ENCODE assay signal across 1 cellular context in the genomic region with DNA sequence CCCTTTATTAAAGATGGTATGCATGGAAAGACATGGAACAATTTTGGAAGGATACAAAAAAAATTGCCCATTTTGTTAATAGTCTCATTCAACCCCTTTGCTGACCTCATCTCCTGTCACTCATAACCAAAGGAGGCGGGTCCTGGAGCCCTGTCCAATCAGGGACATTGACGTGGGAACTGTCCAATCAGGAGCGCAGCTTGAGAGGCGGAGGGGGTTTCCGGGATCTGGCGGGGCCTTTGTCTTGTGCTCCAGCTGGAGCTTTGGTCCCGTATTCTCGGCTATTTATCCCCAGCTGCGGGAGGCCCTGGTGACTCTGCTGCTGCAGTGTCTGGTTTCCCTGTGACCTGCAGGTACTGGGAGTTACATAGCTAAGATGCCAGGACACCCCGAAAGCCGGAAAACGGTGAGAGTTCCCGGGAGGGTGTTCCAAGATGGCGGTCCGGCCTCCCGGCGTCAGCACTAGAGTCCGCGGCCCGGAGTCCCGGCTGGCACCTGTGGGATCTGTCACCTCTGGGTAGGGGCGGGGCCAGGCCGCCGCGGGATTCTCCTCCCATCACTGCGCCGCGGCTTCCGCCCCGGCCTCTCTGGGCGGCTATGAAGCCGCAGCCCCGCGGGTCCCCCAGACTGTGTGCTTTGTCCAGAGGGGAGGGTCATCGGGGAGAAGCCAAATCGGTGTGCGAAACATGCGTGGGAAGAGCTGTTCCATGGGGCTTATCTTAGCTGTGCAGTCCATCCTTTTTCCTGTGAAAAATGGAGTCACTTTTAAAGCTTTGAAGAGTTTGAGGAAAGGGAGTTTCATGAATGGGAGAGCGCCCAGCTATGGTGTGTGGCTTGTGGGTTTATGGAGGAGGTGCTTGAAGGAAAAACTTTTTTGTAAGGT.
A peak's percentile ranks its signal among the peaks of the same experiment; 100 is the strongest.
TF ChIP-seq lines count a peak whose summit lies in the region.

TSS of gene ZNF678 (plus strand) at position 238 of the 883 bp plus-strand sequence. CDS start 87,436 bp downstream, outside the sequence.

TF ChIP-seq in SK-N-SH, 30 proteins besides CTCF, POLR2A, EP300 and RAD21 (continued from another document):
- TF ChIP-seq SMC3 (IDR thresholded peaks at IDR 0.05; ENCODE audit: low read depth, low read length) (no peak), RXRA (IDR thresholded peaks at IDR 0.05; ENCODE audit: borderline replicate concordance, low read depth) (no peak), FOXM1 (IDR thresholded peaks at IDR 0.05; ENCODE audit: low read depth) (no peak), RFX5 (IDR thresholded peaks at IDR 0.05; ENCODE audit: low read length) (peak; percentile 69; the same call in 1 of the 2 replicates), JUND (IDR thresholded peaks at IDR 0.05) (no peak), CHD2 (IDR thresholded peaks at IDR 0.05; ENCODE audit: low read length, partially characterized antibody) (peak; percentile 66), USF2 (IDR thresholded peaks at IDR 0.05; ENCODE audit: borderline replicate concordance, low read depth, low read length) (no peak), YY1 (IDR thresholded peaks at IDR 0.05; ENCODE audit: low read depth) (peak; percentile 95), EZH2phosphoT487 (IDR thresholded peaks at IDR 0.05; ENCODE audit: borderline replicate concordance, low read depth) (no peak), RCOR1 (IDR thresholded peaks at IDR 0.05; ENCODE audit: low read length) (no peak), IRF3 (IDR thresholded peaks at IDR 0.05; ENCODE audit: low read depth, low read length) (peak; percentile 75), FOXJ3 (CRISPR knock-in tag; IDR thresholded peaks at IDR 0.05) (no peak), NRF1 (IDR thresholded peaks at IDR 0.05; ENCODE audit: low read depth, low read length) (no peak), ELF1 (IDR thresholded peaks at IDR 0.05) (peak; percentile 76), GABPA (IDR thresholded peaks at IDR 0.05; ENCODE audit: low read depth) (peak; percentile 69), POLR2AphosphoS5 (IDR thresholded peaks at IDR 0.05; ENCODE audit: low read depth, low read length) (peak; percentile 47; the same call in 1 of the 2 replicates), USF1 (IDR thresholded peaks at IDR 0.05; ENCODE audit: borderline replicate concordance, low read depth) (no peak)
- TF ChIP-seq, protein P1, sequence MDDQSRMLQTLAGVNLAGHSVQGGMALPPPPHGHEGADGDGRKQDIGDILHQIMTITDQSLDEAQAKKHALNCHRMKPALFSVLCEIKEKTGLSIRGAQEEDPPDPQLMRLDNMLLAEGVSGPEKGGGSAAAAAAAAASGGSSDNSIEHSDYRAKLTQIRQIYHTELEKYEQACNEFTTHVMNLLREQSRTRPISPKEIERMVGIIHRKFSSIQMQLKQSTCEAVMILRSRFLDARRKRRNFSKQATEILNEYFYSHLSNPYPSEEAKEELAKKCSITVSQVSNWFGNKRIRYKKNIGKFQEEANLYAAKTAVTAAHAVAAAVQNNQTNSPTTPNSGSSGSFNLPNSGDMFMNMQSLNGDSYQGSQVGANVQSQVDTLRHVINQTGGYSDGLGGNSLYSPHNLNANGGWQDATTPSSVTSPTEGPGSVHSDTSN (IDR thresholded peaks at IDR 0.05): peak; percentile 99
